8 cellular contexts compared by ENCODE assay signal in the genomic region with DNA sequence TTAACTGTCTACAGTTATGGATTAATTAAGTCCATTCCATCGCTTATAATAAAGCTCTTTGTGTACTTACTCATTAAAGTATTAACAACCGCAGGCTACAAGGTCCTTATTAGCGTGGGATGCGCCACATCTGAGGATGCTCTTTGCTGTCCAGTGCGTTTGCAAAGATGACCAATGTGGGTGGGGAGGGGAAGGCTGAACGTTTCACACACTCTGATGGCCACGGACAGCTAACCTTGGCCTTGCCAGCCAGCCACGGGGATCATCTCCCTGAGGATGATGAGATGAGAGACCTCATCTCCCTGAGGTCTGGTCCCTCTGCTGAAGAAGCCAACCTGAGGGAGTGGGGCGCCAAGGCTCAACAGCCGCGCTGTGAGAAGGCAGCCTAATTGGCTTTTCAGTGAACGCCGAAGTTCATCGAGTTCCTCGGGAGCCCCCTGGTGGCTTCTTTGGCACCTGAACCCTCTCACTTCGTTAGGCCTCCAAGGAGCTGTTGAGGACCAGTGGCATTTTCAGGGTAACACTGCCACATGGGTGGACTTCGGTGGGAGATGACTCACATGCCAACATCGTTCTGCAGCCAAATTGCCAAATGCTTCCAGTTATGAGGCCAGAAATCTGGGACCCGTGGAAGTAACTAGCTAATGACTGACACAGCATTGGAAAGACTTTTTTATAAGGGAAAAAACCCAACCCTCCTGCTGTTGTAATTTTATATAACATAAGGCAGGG.
DNase-seq lines count a peak whose midpoint lies in the region; ATAC-seq, FAIRE-seq and TF ChIP-seq lines count a peak whose summit lies in the region.

No MANE protein-coding gene starts in this region.

- CTCF ChIA-PET in endothelial cell of umbilical vein (lab: Charles Lee), result interaction anchor here (0.6 to 18.8 kb wide), 54 partner anchors 8 to 555 kb away, joined by 3 to 994 read pairs (median 4); no protein-coding TSS in a partner anchor

- dilution Hi-C loops in endothelial cell of umbilical vein (cut with MboI; ENCODE audit: extremely low pct_ligation_motif_present, low sequenced_read_pairs), result loop anchor here (25.0 kb wide), 1 partner anchor 283 kb away; no protein-coding TSS in a partner anchor

- no peaks in the 10 kb centered on the region for H3K4me1 ChIP-seq in endothelial cell of umbilical vein (ENCODE audit: control insufficient read depth, extremely low read depth, insufficient read depth, low read length)

- ATAC-seq in GM18907 (IDR thresholded peaks at IDR 0.05; ENCODE audit: unreplicated experiment) (peak; percentile 83), HG03442 (IDR thresholded peaks at IDR 0.05; ENCODE audit: unreplicated experiment) (peak; percentile 67)

- H4K20me1 ChIP-seq in endothelial cell of umbilical vein (replicated peaks; ENCODE audit: control insufficient read depth, extremely low read depth, insufficient read depth, low read length), result no peaks in the 10 kb centered on the region

- intact Hi-C loops in endothelial cell of umbilical vein (cut with micrococcal nuclease), result loop anchor here (1.0 to 2.0 kb wide), 3 partner anchors 289 to 542 kb away; no protein-coding TSS in a partner anchor

- no peak overlapping the region for H3K4me2 ChIP-seq in endothelial cell of umbilical vein (ENCODE audit: insufficient read depth, low read length)

- H3K9ac ChIP-seq in endothelial cell of umbilical vein (replicated peaks; ENCODE audit: extremely low read depth, insufficient read depth, low read length), result no peak overlapping the region

- DNase-seq in AG08395 (ENCODE audit: low spot score) (peak; percentile 83), endothelial cell of umbilical vein (ENCODE audit: low read depth, low spot score) (peak; percentile 78), middle frontal gyrus (ENCODE audit: extremely low spot score, low spot score) (peak; percentile 83)
- peak; percentile 50 for DNase-seq in NK-92 treated with Interleukin-12 subunit alpha and Interleukin-12 subunit beta, amount 100 ng/mL, for 24 hours (lab: John Stamatoyannopoulos, UW)
- DNase-seq in activated CD8-positive, alpha-beta memory T cell treated with anti-CD3 and anti-CD28 coated beads for 4 hours (ENCODE audit: low read depth in 2 of 2), result peak; percentile 45 to 55
- DNase-seq in stimulated activated CD8-positive, alpha-beta memory T cell treated with anti-CD3 and anti-CD28 coated beads, Interleukin-4, amount 100 ng/mL, for 24 hours (ENCODE audit: low read depth), result peak; percentile 68

- H3K9me1 ChIP-seq in endothelial cell of umbilical vein (replicated peaks; ENCODE audit: control insufficient read depth, extremely low read depth, insufficient read depth, low read length), result no peaks in the 10 kb centered on the region

- no peaks in the 10 kb centered on the region for H3K79me2 ChIP-seq in endothelial cell of umbilical vein (ENCODE audit: control insufficient read depth, insufficient read depth, low read length)

- TF ChIP-seq POLR2A in endothelial cell of umbilical vein (IDR thresholded peaks at IDR 0.05; ENCODE audit: low read depth, low read length), result no peak

- H3K4me3 ChIP-seq in endothelial cell of umbilical vein (replicated peaks in 1 of 3; ENCODE audit: insufficient read depth in 1 of 3, low read depth in 1 of 3, low read length in 3 of 3), result no peak overlapping the region

- no TSS peak for BruUV-seq in endothelial cell of umbilical vein (replicated peaks; lab: Mats Ljungman, UMichigan)

- H3K27me3 ChIP-seq in endothelial cell of umbilical vein (ENCODE audit: control insufficient read depth in 2 of 2, insufficient read depth in 2 of 2, low read length in 2 of 2), result peaks cover 2 to 3% of the 10 kb centered on the region in 2 experiments

- H3K27ac ChIP-seq in endothelial cell of umbilical vein (ENCODE audit: insufficient read depth, low read depth, low read length), result no peak overlapping the region

- H2AFZ ChIP-seq in endothelial cell of umbilical vein (ENCODE audit: low read depth, low read length), result peak overlapping the region; percentile 45

- H3K36me3 ChIP-seq in endothelial cell of umbilical vein (ENCODE audit: control insufficient read depth in 2 of 2, extremely low read depth in 1 of 2, insufficient read depth in 2 of 2, low read length in 2 of 2), result no peaks in the 10 kb centered on the region

- peak; percentile 83 for FAIRE-seq in endothelial cell of umbilical vein (lab: Jason Lieb, UNC)

- TF ChIP-seq CTCF in endothelial cell of umbilical vein (IDR thresholded peaks at IDR 0.05; ENCODE audit: extremely low read depth in 1 of 2, insufficient read depth in 1 of 2, low read depth in 1 of 2, low read length in 2 of 2), result peak; percentile 90

- POLR2A ChIA-PET in endothelial cell of umbilical vein (lab: Charles Lee), result interaction anchor here (0.8 kb wide), 1 partner anchor 302 kb away, joined by 3 read pairs; no protein-coding TSS in a partner anchor

- no peaks in the 10 kb centered on the region for H3K9me3 ChIP-seq in endothelial cell of umbilical vein (replicated peaks; ENCODE audit: control insufficient read depth, insufficient read depth, low read length)

TF ChIP-seq in endothelial cell of umbilical vein, 7 proteins besides CTCF, POLR2A, EP300 and RAD21:
- no peak for TF ChIP-seq GATA2 (IDR thresholded peaks at IDR 0.05; ENCODE audit: insufficient read depth, insufficient read length, low read depth, low read length)
- no peak for TF ChIP-seq POLR2AphosphoS5 (IDR thresholded peaks at IDR 0.05; ENCODE audit: insufficient read depth, low read depth, low read length)
- TF ChIP-seq, protein P1, sequence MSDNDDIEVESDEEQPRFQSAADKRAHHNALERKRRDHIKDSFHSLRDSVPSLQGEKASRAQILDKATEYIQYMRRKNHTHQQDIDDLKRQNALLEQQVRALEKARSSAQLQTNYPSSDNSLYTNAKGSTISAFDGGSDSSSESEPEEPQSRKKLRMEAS (IDR thresholded peaks at IDR 0.05; ENCODE audit: insufficient read depth, insufficient read length), result no peak
- no peak for TF ChIP-seq JUN (IDR thresholded peaks at IDR 0.05; ENCODE audit: borderline replicate concordance, insufficient read depth, insufficient read length, low read depth)
- TF ChIP-seq EZH2 (IDR thresholded peaks at IDR 0.05; ENCODE audit: borderline replicate concordance, low read depth, low read length, severe bottlenecking), result no peak
- no peak for TF ChIP-seq MYC (IDR thresholded peaks at IDR 0.05; ENCODE audit: low read depth, low read length)
